ENCODE assay signal across 2 cellular contexts in genomic region chr15:79635897-79636596, GRCh38.
TF ChIP-seq lines count a peak whose summit lies in the region.

No MANE protein-coding gene starts in this region.

TF ChIP-seq in HepG2, 621 proteins besides CTCF, POLR2A, EP300 and RAD21 (continues in another document):
- TF ChIP-seq ZNF572 (CRISPR knock-in tag; IDR thresholded peaks at IDR 0.05): no peak
- TF ChIP-seq TRIM22 (IDR thresholded peaks at IDR 0.05): no peak
- TF ChIP-seq ZXDC (CRISPR knock-in tag; IDR thresholded peaks at IDR 0.05): no peak
- no peak for TF ChIP-seq NFIB (CRISPR knock-in tag; IDR thresholded peaks at IDR 0.05; ENCODE audit: borderline replicate concordance)
- no peak for TF ChIP-seq ZNF230 (CRISPR knock-in tag; IDR thresholded peaks at IDR 0.05)
- TF ChIP-seq ZFP1 (CRISPR knock-in tag; IDR thresholded peaks at IDR 0.05): no peak
- no peak for TF ChIP-seq TFAP4 (IDR thresholded peaks at IDR 0.05; ENCODE audit: borderline replicate concordance, low read depth)
- no peak for TF ChIP-seq TEAD2 (CRISPR knock-in tag; IDR thresholded peaks at IDR 0.05)
- no peak for TF ChIP-seq ZBTB7B (CRISPR knock-in tag; IDR thresholded peaks at IDR 0.05)
- TF ChIP-seq, protein P1, sequence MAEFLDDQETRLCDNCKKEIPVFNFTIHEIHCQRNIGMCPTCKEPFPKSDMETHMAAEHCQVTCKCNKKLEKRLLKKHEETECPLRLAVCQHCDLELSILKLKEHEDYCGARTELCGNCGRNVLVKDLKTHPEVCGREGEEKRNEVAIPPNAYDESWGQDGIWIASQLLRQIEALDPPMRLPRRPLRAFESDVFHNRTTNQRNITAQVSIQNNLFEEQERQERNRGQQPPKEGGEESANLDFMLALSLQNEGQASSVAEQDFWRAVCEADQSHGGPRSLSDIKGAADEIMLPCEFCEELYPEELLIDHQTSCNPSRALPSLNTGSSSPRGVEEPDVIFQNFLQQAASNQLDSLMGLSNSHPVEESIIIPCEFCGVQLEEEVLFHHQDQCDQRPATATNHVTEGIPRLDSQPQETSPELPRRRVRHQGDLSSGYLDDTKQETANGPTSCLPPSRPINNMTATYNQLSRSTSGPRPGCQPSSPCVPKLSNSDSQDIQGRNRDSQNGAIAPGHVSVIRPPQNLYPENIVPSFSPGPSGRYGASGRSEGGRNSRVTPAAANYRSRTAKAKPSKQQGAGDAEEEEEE (CRISPR knock-in tag; IDR thresholded peaks at IDR 0.05; ENCODE audit: borderline replicate concordance): no peak
- TF ChIP-seq PHF5A (CRISPR knock-in tag; IDR thresholded peaks at IDR 0.05; ENCODE audit: low read depth, unreplicated experiment): no peak
- TF ChIP-seq CEBPB (IDR thresholded peaks at IDR 0.05; ENCODE audit: borderline replicate concordance, low read depth, low read length): no peak
- no peak for TF ChIP-seq ZNF317 (CRISPR knock-in tag; IDR thresholded peaks at IDR 0.05)
- TF ChIP-seq BRF2 (CRISPR knock-in tag; IDR thresholded peaks at IDR 0.05): no peak
- TF ChIP-seq, protein P2, sequence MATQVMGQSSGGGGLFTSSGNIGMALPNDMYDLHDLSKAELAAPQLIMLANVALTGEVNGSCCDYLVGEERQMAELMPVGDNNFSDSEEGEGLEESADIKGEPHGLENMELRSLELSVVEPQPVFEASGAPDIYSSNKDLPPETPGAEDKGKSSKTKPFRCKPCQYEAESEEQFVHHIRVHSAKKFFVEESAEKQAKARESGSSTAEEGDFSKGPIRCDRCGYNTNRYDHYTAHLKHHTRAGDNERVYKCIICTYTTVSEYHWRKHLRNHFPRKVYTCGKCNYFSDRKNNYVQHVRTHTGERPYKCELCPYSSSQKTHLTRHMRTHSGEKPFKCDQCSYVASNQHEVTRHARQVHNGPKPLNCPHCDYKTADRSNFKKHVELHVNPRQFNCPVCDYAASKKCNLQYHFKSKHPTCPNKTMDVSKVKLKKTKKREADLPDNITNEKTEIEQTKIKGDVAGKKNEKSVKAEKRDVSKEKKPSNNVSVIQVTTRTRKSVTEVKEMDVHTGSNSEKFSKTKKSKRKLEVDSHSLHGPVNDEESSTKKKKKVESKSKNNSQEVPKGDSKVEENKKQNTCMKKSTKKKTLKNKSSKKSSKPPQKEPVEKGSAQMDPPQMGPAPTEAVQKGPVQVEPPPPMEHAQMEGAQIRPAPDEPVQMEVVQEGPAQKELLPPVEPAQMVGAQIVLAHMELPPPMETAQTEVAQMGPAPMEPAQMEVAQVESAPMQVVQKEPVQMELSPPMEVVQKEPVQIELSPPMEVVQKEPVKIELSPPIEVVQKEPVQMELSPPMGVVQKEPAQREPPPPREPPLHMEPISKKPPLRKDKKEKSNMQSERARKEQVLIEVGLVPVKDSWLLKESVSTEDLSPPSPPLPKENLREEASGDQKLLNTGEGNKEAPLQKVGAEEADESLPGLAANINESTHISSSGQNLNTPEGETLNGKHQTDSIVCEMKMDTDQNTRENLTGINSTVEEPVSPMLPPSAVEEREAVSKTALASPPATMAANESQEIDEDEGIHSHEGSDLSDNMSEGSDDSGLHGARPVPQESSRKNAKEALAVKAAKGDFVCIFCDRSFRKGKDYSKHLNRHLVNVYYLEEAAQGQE (IDR thresholded peaks at IDR 0.05; ENCODE audit: borderline replicate concordance in 1 of 2, low read depth in 1 of 2, low read length in 2 of 2): no peak

TF ChIP-seq in SK-N-SH, 30 proteins besides CTCF, POLR2A, EP300 and RAD21:
- TF ChIP-seq, protein P2 (IDR thresholded peaks at IDR 0.05; ENCODE audit: low read depth, low read length): no peak
- TF ChIP-seq RXRA (IDR thresholded peaks at IDR 0.05; ENCODE audit: borderline replicate concordance, low read depth) (no peak), MEF2A (IDR thresholded peaks at IDR 0.05; ENCODE audit: borderline replicate concordance, low read depth) (no peak), TCF12 (IDR thresholded peaks at IDR 0.05) (peak; percentile 66), NRF1 (IDR thresholded peaks at IDR 0.05; ENCODE audit: low read depth, low read length) (no peak), RFX5 (IDR thresholded peaks at IDR 0.05; ENCODE audit: low read length) (no peak), FOSL2 (IDR thresholded peaks at IDR 0.05; ENCODE audit: borderline replicate concordance, low read depth) (peak; percentile 34; the same call in 1 of the 2 replicates), EZH2phosphoT487 (IDR thresholded peaks at IDR 0.05; ENCODE audit: borderline replicate concordance, low read depth) (no peak), FOXM1 (IDR thresholded peaks at IDR 0.05; ENCODE audit: low read depth) (no peak), YY1 (IDR thresholded peaks at IDR 0.05; ENCODE audit: low read depth) (no peak), NFIC (IDR thresholded peaks at IDR 0.05; ENCODE audit: borderline replicate concordance) (0 out of 2 replicates have a peak, but pooled peaks have one; percentile 8), MXI1 (IDR thresholded peaks at IDR 0.05; ENCODE audit: low read depth, low read length) (no peak), TEAD4 (IDR thresholded peaks at IDR 0.05; ENCODE audit: borderline replicate concordance, insufficient read depth) (no peak), POLR2AphosphoS5 (IDR thresholded peaks at IDR 0.05; ENCODE audit: low read depth, low read length) (no peak), CHD2 (IDR thresholded peaks at IDR 0.05; ENCODE audit: low read length, partially characterized antibody) (no peak), FOXJ3 (CRISPR knock-in tag; IDR thresholded peaks at IDR 0.05) (no peak), ELF1 (IDR thresholded peaks at IDR 0.05) (no peak), SIN3A (IDR thresholded peaks at IDR 0.05; ENCODE audit: borderline replicate concordance, low read depth, low read length) (no peak), PBX3 (IDR thresholded peaks at IDR 0.05) (peak; percentile 68), SMC3 (IDR thresholded peaks at IDR 0.05; ENCODE audit: low read depth, low read length) (no peak), GATA2 (CRISPR knock-in tag; IDR thresholded peaks at IDR 0.05) (no peak), TAF1 (IDR thresholded peaks at IDR 0.05; ENCODE audit: borderline replicate concordance, low read depth, low read length) (no peak), GABPA (IDR thresholded peaks at IDR 0.05; ENCODE audit: low read depth) (no peak), JUND (IDR thresholded peaks at IDR 0.05) (peak; percentile 60), RCOR1 (IDR thresholded peaks at IDR 0.05; ENCODE audit: low read length) (no peak)
- TF ChIP-seq, protein P3, sequence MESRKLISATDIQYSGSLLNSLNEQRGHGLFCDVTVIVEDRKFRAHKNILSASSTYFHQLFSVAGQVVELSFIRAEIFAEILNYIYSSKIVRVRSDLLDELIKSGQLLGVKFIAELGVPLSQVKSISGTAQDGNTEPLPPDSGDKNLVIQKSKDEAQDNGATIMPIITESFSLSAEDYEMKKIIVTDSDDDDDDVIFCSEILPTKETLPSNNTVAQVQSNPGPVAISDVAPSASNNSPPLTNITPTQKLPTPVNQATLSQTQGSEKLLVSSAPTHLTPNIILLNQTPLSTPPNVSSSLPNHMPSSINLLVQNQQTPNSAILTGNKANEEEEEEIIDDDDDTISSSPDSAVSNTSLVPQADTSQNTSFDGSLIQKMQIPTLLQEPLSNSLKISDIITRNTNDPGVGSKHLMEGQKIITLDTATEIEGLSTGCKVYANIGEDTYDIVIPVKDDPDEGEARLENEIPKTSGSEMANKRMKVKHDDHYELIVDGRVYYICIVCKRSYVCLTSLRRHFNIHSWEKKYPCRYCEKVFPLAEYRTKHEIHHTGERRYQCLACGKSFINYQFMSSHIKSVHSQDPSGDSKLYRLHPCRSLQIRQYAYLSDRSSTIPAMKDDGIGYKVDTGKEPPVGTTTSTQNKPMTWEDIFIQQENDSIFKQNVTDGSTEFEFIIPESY (IDR thresholded peaks at IDR 0.05; ENCODE audit: borderline replicate concordance, low read depth): no peak
- TF ChIP-seq, protein P4, sequence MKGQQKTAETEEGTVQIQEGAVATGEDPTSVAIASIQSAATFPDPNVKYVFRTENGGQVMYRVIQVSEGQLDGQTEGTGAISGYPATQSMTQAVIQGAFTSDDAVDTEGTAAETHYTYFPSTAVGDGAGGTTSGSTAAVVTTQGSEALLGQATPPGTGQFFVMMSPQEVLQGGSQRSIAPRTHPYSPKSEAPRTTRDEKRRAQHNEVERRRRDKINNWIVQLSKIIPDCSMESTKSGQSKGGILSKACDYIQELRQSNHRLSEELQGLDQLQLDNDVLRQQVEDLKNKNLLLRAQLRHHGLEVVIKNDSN (IDR thresholded peaks at IDR 0.05; ENCODE audit: borderline replicate concordance, low read depth): no peak
- TF ChIP-seq, protein P5, sequence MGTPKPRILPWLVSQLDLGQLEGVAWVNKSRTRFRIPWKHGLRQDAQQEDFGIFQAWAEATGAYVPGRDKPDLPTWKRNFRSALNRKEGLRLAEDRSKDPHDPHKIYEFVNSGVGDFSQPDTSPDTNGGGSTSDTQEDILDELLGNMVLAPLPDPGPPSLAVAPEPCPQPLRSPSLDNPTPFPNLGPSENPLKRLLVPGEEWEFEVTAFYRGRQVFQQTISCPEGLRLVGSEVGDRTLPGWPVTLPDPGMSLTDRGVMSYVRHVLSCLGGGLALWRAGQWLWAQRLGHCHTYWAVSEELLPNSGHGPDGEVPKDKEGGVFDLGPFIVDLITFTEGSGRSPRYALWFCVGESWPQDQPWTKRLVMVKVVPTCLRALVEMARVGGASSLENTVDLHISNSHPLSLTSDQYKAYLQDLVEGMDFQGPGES (IDR thresholded peaks at IDR 0.05; ENCODE audit: low read depth, low read length): no peak
- TF ChIP-seq, protein P6, sequence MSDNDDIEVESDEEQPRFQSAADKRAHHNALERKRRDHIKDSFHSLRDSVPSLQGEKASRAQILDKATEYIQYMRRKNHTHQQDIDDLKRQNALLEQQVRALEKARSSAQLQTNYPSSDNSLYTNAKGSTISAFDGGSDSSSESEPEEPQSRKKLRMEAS (IDR thresholded peaks at IDR 0.05; ENCODE audit: low read depth): no peak
- TF ChIP-seq, protein P7, sequence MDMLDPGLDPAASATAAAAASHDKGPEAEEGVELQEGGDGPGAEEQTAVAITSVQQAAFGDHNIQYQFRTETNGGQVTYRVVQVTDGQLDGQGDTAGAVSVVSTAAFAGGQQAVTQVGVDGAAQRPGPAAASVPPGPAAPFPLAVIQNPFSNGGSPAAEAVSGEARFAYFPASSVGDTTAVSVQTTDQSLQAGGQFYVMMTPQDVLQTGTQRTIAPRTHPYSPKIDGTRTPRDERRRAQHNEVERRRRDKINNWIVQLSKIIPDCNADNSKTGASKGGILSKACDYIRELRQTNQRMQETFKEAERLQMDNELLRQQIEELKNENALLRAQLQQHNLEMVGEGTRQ (IDR thresholded peaks at IDR 0.05; ENCODE audit: borderline replicate concordance, low read depth, low read length): no peak
